20 cellular contexts compared by ENCODE assay signal in genomic region chr5:158553195-158553945, GRCh38.
DNase-seq lines count a peak whose midpoint lies in the region; ATAC-seq and TF ChIP-seq lines count a peak whose summit lies in the region.
"Had no signal": no experiment of that assay in that cellular context is flagged by ENCODE, and none has a peak within 500 bp of the region (broad histone marks: within the 10 kb centered on the region; RNA-seq: fewer than 3 reads in every experiment).

No MANE protein-coding gene starts in this region.

- no peak overlapping the region for H2AK5ac ChIP-seq in neuronal stem cell (ENCODE audit: low read depth, low read length)

- no peak overlapping the region for H3K18ac ChIP-seq in neuronal stem cell (ENCODE audit: low read length)

- H3K79me1 ChIP-seq in neuronal stem cell (ENCODE audit: low read depth, low read length): no peaks in the 10 kb centered on the region

- peak overlapping the region; percentile 50 for H2AFZ ChIP-seq in neuronal stem cell (ENCODE audit: low read length)
- H2AFZ ChIP-seq: parathyroid adenoma had no signal

- H3K9ac ChIP-seq in neuronal stem cell (ENCODE audit: low read depth, low read length, poor library complexity): no peak overlapping the region
- H3K9ac ChIP-seq: parathyroid adenoma had no signal

- H2BK12ac ChIP-seq in neuronal stem cell (ENCODE audit: low read length): no peak overlapping the region

- H3K23ac ChIP-seq in neuronal stem cell (ENCODE audit: low read depth, low read length, poor library complexity): no peak overlapping the region

- peaks cover under 1% of the 10 kb centered on the region; the same call in 1 of the 2 replicates for H3K9me3 ChIP-seq in MG63
- H3K9me3 ChIP-seq in neuronal stem cell (replicated peaks in 1 of 2; ENCODE audit: control insufficient read depth in 2 of 2, insufficient read depth in 1 of 2, low read depth in 1 of 2, low read length in 2 of 2): no peaks in the 10 kb centered on the region
- H3K9me3 ChIP-seq: Caco-2, SJSA1 had no signal

- no peaks in the 10 kb centered on the region for H3K27me3 ChIP-seq in MG63
- H3K27me3 ChIP-seq in neuronal stem cell (ENCODE audit: control insufficient read depth in 3 of 3, insufficient read depth in 3 of 3, low read depth in 1 of 3, low read length in 3 of 3): no peaks in the 10 kb centered on the region
- H3K27me3 ChIP-seq: SJSA1 had no signal

- no peak overlapping the region for H3K4ac ChIP-seq in neuronal stem cell (ENCODE audit: low read length)

- H3K4me3 ChIP-seq in MG63: no peak overlapping the region
- no peak overlapping the region for H3K4me3 ChIP-seq in fibroblast of mammary gland (ENCODE audit: control insufficient read depth, low read depth, low read length)
- no peak overlapping the region for H3K4me3 ChIP-seq in neuronal stem cell (ENCODE audit: low read length in 2 of 2)
- H3K4me3 ChIP-seq: coronary artery, SJSA1 had no signal

- H2BK5ac ChIP-seq in neuronal stem cell (ENCODE audit: low read length): no peak overlapping the region

- DNase-seq in AG08395 (ENCODE audit: low spot score) (peak; percentile 67), MG63 (peak; percentile 12), fibroblast of mammary gland (ENCODE audit: low read depth) (peak; percentile 93), neuronal stem cell (ENCODE audit: low spot score) (no peak), ureter (ENCODE audit: low spot score) (no peak), NCI-H774 (lab: John Stamatoyannopoulos, UW) (no peak)
- no peak for DNase-seq in effector CD8-positive, alpha-beta T cell (lab: John Stamatoyannopoulos, UW)
- DNase-seq: activated CD4-positive, alpha-beta T cell treated with anti-CD3 and anti-CD28 coated beads for 1 hour; activated CD8-positive, alpha-beta memory T cell treated with anti-CD3 and anti-CD28 coated beads, Interleukin-2, amount 10 ng/mL, durations not matched to agents 7 days and 5 days; activated effector memory CD4-positive, alpha-beta T cell treated with Interleukin-2 at 50 U/mL for 16 hours; Caco-2; Karpas-422; NCI-H1417; stimulated activated CD4-positive, alpha-beta T cell treated with anti-CD3 and anti-CD28 coated beads, Interleukin-12 subunit alpha, Interleukin-12 subunit beta, amount 100 ng/mL, for 4 hours; T-helper 9 cell had no signal

- H2BK15ac ChIP-seq in neuronal stem cell (ENCODE audit: low read length): no peak overlapping the region

- H4K91ac ChIP-seq in neuronal stem cell (ENCODE audit: low read depth, low read length, poor library complexity): no peak overlapping the region

- no peak for ATAC-seq in HG02852 (IDR thresholded peaks at IDR 0.05; ENCODE audit: unreplicated experiment)
- ATAC-seq: activated CD8-positive, alpha-beta memory T cell treated with anti-CD3 and anti-CD28 coated beads, Interleukin-2, amount 10 ng/mL, durations not matched to agents 7 days and 5 days had no signal

- H3K36me3 ChIP-seq in MG63 (no peaks in the 10 kb centered on the region), neuronal stem cell (replicated peaks in 1 of 2; ENCODE audit: control insufficient read depth in 2 of 2, insufficient read depth in 2 of 2, low read length in 2 of 2) (no peaks in the 10 kb centered on the region)
- H3K36me3 ChIP-seq: SJSA1 had no signal

- H3K27ac ChIP-seq in neuronal stem cell (replicated peaks; ENCODE audit: low read length): no peak overlapping the region
- H3K27ac ChIP-seq: epithelial cell of prostate, parathyroid adenoma, SJSA1 had no signal

- no peak overlapping the region for H2BK120ac ChIP-seq in neuronal stem cell (ENCODE audit: low read depth, low read length)

- no peak overlapping the region for H4K8ac ChIP-seq in neuronal stem cell (ENCODE audit: low read depth, low read length)

- no peak overlapping the region for H3K14ac ChIP-seq in neuronal stem cell (ENCODE audit: low read length)

- H3K4me2 ChIP-seq in neuronal stem cell (ENCODE audit: insufficient read depth, low read length, poor library complexity, severe bottlenecking): no peak overlapping the region

- no CpG with 5 or more reads among the region's 7 CpGs for WGBS in neuronal stem cell (ENCODE audit: extremely low coverage in 2 of 2, insufficient read length in 2 of 2, insufficient replicate concordance in 1 of 2), 2 donors

- peaks cover 5 to 6% of the 10 kb centered on the region in 2 donors for H3K4me1 ChIP-seq in neuronal stem cell (ENCODE audit: control insufficient read depth in 2 of 2, insufficient read depth in 1 of 2, low read depth in 1 of 2, low read length in 2 of 2)
- H3K4me1 ChIP-seq: Caco-2, parathyroid adenoma, SJSA1 had no signal

- TF ChIP-seq CTCF in fibroblast of mammary gland (conservative IDR thresholded peaks at IDR 0.05; ENCODE audit: control insufficient read depth, insufficient read depth, low read depth, low read length): no peak

Comparison
In these comparisons a context has a peak if more than half of its experiments do, and no peak if none do; other contexts are left out.
1. DNase-seq: peak in AG08395 (single experiment), MG63 (single experiment) and fibroblast of mammary gland (single experiment); none in neuronal stem cell (single experiment), ureter (single experiment), effector CD8-positive, alpha-beta T cell (single experiment) and NCI-H774 (single experiment).